In the genomic region with DNA sequence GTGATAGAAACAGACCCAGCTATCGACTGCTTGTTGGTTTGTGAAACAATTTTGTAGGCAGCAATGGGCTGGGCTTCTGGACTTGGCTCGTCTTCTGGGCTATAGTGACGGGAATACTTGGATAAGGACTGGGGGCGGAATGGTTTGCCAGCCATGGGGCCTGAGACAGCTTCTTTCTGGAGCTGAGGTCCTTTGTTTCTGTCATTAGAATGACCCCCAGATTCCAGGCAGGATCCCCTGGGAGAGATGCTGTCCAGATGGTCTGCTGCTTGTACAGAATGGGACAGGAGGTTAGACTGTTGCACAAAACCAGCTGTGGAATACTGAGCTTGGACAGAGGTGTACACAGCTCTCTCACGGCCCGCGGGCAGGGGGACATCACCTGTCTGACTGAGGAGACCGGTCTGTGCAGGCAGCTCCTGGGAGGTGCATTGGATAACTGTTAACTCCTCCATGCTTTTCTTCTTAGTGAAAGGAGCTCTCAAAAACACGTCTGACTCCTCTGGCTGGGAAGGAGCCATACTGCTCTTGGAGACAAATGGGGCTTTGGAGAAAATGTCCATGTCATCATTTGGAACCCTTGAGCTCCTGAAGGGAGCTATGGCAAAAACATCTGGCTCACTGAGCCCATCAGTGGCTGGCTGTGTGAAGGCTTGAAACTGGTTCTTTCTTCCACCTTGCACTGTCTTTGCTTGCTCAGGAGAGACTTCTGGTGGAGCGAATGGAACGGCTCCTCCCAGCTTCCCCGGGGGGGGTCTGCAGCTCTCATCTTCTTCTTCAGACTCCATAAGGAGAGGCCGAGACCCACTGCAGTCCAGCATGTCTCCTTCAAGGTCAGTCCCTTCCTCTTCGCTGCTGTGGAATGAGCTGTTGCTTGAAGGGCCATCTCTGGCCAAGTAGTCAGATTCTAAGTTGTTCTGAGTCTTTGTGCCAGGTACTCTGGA, we compare ENCODE assay signal across 17 cellular contexts. TPM values are rescaled to one million over a fixed set of nuclear protein-coding genes. Genes with fewer than 3 reads are reported as not detected.
DNase-seq lines count a peak whose midpoint lies in the region; ATAC-seq, FAIRE-seq and TF ChIP-seq lines count a peak whose summit lies in the region.
"Had no signal": no experiment of that assay in that cellular context is flagged by ENCODE, and none has a peak within 500 bp of the region (broad histone marks: within the 10 kb centered on the region; RNA-seq: fewer than 3 reads in every experiment).

No MANE protein-coding gene starts in this region.

- no peak overlapping the region for H2AFZ ChIP-seq in osteoblast (ENCODE audit: low read length)
- H2AFZ ChIP-seq: GM23248 had no signal

- H3K9me3 Mint-ChIP-seq in activated naive CD8-positive, alpha-beta T cell (ENCODE audit: low read depth), result no peaks in the 10 kb centered on the region
- peaks cover 3% of the 10 kb centered on the region for H3K9me3 Mint-ChIP-seq in activated naive CD8-positive, alpha-beta T cell treated with anti-CD3 and anti-CD28 coated beads, Interleukin-2, amount 50 U/mL, for 24 hours
- peaks cover 8% of the 10 kb centered on the region for H3K9me3 Mint-ChIP-seq in glutamatergic neuron (ENCODE audit: unreplicated experiment)
- H3K9me3 Mint-ChIP-seq: activated naive CD8-positive, alpha-beta T cell treated with anti-CD3 and anti-CD28 coated beads, Interleukin-2, amount 10 ng/mL, durations not matched to agents 7 days and 5 days; CD14-positive monocyte; naive B cell; type B pancreatic cell had no signal

- peak overlapping the region; percentile 41 for H3K27ac Mint-ChIP-seq in activated naive CD8-positive, alpha-beta T cell
- H3K27ac Mint-ChIP-seq in activated naive CD8-positive, alpha-beta T cell treated with anti-CD3 and anti-CD28 coated beads, Interleukin-2, amount 50 U/mL, for 24 hours, result no peak overlapping the region
- H3K27ac Mint-ChIP-seq in glutamatergic neuron (ENCODE audit: unreplicated experiment), result peak overlapping the region; percentile 96
- H3K27ac Mint-ChIP-seq: activated naive CD8-positive, alpha-beta T cell treated with anti-CD3 and anti-CD28 coated beads, Interleukin-2, amount 10 ng/mL, durations not matched to agents 7 days and 5 days; type B pancreatic cell had no signal

- H3K27me3 ChIP-seq in osteoblast (ENCODE audit: insufficient read depth, low read length) (no peaks in the 10 kb centered on the region), upper lobe of right lung (no peaks in the 10 kb centered on the region)

- no peak for TF ChIP-seq CTCF in glutamatergic neuron (IDR thresholded peaks at IDR 0.05; ENCODE audit: partially characterized antibody, unreplicated experiment)
- no peak for TF ChIP-seq CTCF in osteoblast (IDR thresholded peaks at IDR 0.05; ENCODE audit: extremely low read depth, low read depth, low read length)
- no peak for TF ChIP-seq CTCF in upper lobe of right lung (IDR thresholded peaks at IDR 0.05)
- TF ChIP-seq CTCF in D721Med (IDR thresholded peaks at IDR 0.05; ENCODE audit: insufficient read depth, missing control alignments), result no peak

- H3K4me2 ChIP-seq in osteoblast (ENCODE audit: insufficient read depth, low read length), result no peak overlapping the region

- no peak for ATAC-seq in activated naive CD8-positive, alpha-beta T cell treated with anti-CD3 and anti-CD28 coated beads, Interleukin-2, amount 50 U/mL, for 24 hours
- ATAC-seq in upper lobe of right lung (peak; percentile 45), HG03565 (IDR thresholded peaks at IDR 0.05; ENCODE audit: unreplicated experiment) (no peak)

- H3K36me3 Mint-ChIP-seq in activated naive CD8-positive, alpha-beta T cell, result peaks cover 15% of the 10 kb centered on the region
- peaks cover 21% of the 10 kb centered on the region for H3K36me3 Mint-ChIP-seq in activated naive CD8-positive, alpha-beta T cell treated with anti-CD3 and anti-CD28 coated beads, Interleukin-2, amount 50 U/mL, for 24 hours (ENCODE audit: low read depth)
- peaks cover 4% of the 10 kb centered on the region for H3K36me3 Mint-ChIP-seq in glutamatergic neuron (ENCODE audit: unreplicated experiment)
- H3K36me3 Mint-ChIP-seq: naive B cell had no signal

- H3K79me2 ChIP-seq in osteoblast (ENCODE audit: insufficient read depth, low read length), result no peaks in the 10 kb centered on the region

- no peak for DNase-seq in activated naive CD8-positive, alpha-beta T cell treated with anti-CD3 and anti-CD28 coated beads, Interleukin-2, amount 50 U/mL, for 24 hours
- peak; percentile 47 for DNase-seq in glutamatergic neuron
- DNase-seq in osteoblast (ENCODE audit: insufficient read length, low spot score, missing footprints), result peak; percentile 48
- DNase-seq in upper lobe of right lung, result no peak
- DNase-seq in islet precursor cell, result no peak
- DNase-seq in D721Med (ENCODE audit: insufficient read length, low spot score), result no peak
- DNase-seq: activated CD4-positive, CD25-positive, alpha-beta regulatory T cell treated with anti-CD3 and anti-CD28 coated beads, Interleukin-2, amount 50 U/mL, for 72 hours; activated naive CD8-positive, alpha-beta T cell treated with anti-CD3 and anti-CD28 coated beads, Interleukin-2, amount 10 ng/mL, durations not matched to agents 7 days and 5 days; GM23248; naive B cell; NCI-H1417 treated with DMSO at 0.1 percent for 48 hours; SHP77 treated with DMSO at 0.1 percent for 48 hours; stimulated activated CD4-positive, alpha-beta T cell treated with anti-CD3 and anti-CD28 coated beads, Interleukin-2, amount 100 ng/mL, for 24 hours had no signal

- no peaks in the 10 kb centered on the region for H4K20me1 ChIP-seq in osteoblast (ENCODE audit: insufficient read depth, low read length)

- H3K36me3 ChIP-seq in osteoblast (ENCODE audit: insufficient read depth, low read length) (peaks cover 20% of the 10 kb centered on the region), upper lobe of right lung (peaks cover 20% of the 10 kb centered on the region)

- H3K9me3 ChIP-seq in osteoblast (ENCODE audit: low read depth, low read length) (no peaks in the 10 kb centered on the region), upper lobe of right lung (no peaks in the 10 kb centered on the region)

- H3K4me1 ChIP-seq in osteoblast (ENCODE audit: insufficient read depth, low read length) (no peaks in the 10 kb centered on the region), upper lobe of right lung (no peaks in the 10 kb centered on the region)

- no peak overlapping the region for H3K4me3 ChIP-seq in osteoblast (ENCODE audit: insufficient read depth, low read length)
- H3K4me3 ChIP-seq in upper lobe of right lung, result no peak overlapping the region
- H3K4me3 ChIP-seq: GM23248 had no signal

- no peaks in the 10 kb centered on the region for H3K27me3 Mint-ChIP-seq in activated naive CD8-positive, alpha-beta T cell
- no peaks in the 10 kb centered on the region for H3K27me3 Mint-ChIP-seq in activated naive CD8-positive, alpha-beta T cell treated with anti-CD3 and anti-CD28 coated beads, Interleukin-2, amount 50 U/mL, for 24 hours
- H3K27me3 Mint-ChIP-seq in glutamatergic neuron (ENCODE audit: unreplicated experiment), result no peaks in the 10 kb centered on the region
- H3K27me3 Mint-ChIP-seq: activated naive CD8-positive, alpha-beta T cell treated with anti-CD3 and anti-CD28 coated beads, Interleukin-2, amount 10 ng/mL, durations not matched to agents 7 days and 5 days; naive B cell; type B pancreatic cell had no signal

- H3K4me1 Mint-ChIP-seq in activated naive CD8-positive, alpha-beta T cell (ENCODE audit: low read depth), result peaks cover 7% of the 10 kb centered on the region
- H3K4me1 Mint-ChIP-seq in activated naive CD8-positive, alpha-beta T cell treated with anti-CD3 and anti-CD28 coated beads, Interleukin-2, amount 50 U/mL, for 24 hours, result peaks cover 6% of the 10 kb centered on the region
- peaks cover 23% of the 10 kb centered on the region for H3K4me1 Mint-ChIP-seq in glutamatergic neuron (ENCODE audit: low read depth, unreplicated experiment)
- H3K4me1 Mint-ChIP-seq: CD14-positive monocyte, naive B cell had no signal

- intact Hi-C loops in upper lobe of right lung (cut with DNase I), result no loop called here

- H3K4me3 Mint-ChIP-seq in activated naive CD8-positive, alpha-beta T cell, result no peak overlapping the region
- no peak overlapping the region for H3K4me3 Mint-ChIP-seq in activated naive CD8-positive, alpha-beta T cell treated with anti-CD3 and anti-CD28 coated beads, Interleukin-2, amount 50 U/mL, for 24 hours
- H3K4me3 Mint-ChIP-seq in glutamatergic neuron (ENCODE audit: unreplicated experiment), result peak overlapping the region; percentile 67
- H3K4me3 Mint-ChIP-seq: activated naive CD8-positive, alpha-beta T cell treated with anti-CD3 and anti-CD28 coated beads, Interleukin-2, amount 10 ng/mL, durations not matched to agents 7 days and 5 days; CD14-positive monocyte; naive B cell; type B pancreatic cell had no signal

- no peak overlapping the region for H3K27ac ChIP-seq in osteoblast (ENCODE audit: low read depth, low read length)
- H3K27ac ChIP-seq in upper lobe of right lung, result peak overlapping the region; percentile 24

- no peak for FAIRE-seq in D721Med (lab: Jason Lieb, UNC)

RNA-seq across cellular contexts. Expression of a gene that starts 28.6 kb away (rescaled TPM):
- total RNA-seq in glutamatergic neuron (ENCODE audit: unreplicated experiment) (40.0 TPM), osteoblast (34.0 and 36.2 TPM in 2 replicates), upper lobe of right lung (42.9 TPM)

Comparison
In these comparisons a context has a peak if more than half of its experiments do, and no peak if none do; other contexts are left out.
1. DNase-seq: peak in glutamatergic neuron (single experiment) and osteoblast (single experiment); none in activated naive CD8-positive, alpha-beta T cell treated with anti-CD3 and anti-CD28 coated beads, Interleukin-2, amount 50 U/mL, for 24 hours (single experiment), upper lobe of right lung (single experiment), islet precursor cell (single experiment) and D721Med (single experiment).